1 cellular context compared by ENCODE assay signal in the genomic region with DNA sequence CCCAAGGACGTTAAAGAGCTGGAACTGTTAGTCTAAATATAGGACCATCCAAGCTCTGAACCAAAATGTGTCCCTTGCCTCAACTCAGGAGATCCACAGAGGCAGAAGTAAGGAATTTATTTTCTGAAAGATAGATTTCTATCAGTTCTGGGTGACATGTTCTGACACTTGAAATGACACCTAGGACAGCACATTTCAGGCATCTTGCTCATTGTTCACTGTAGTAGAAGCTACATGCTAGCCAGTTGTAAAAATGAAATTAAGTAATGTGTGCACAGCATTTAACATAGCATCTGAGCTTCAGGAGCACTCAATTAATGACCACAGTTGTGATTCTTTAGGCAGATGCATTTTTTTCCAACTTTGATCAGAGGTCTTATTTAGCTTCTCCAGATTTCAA.
TF ChIP-seq lines count a peak whose summit lies in the region.

No MANE protein-coding gene starts in this region.

TF ChIP-seq in SK-N-SH, 30 proteins besides CTCF, POLR2A, EP300 and RAD21:
- TF ChIP-seq GATA2 (CRISPR knock-in tag; IDR thresholded peaks at IDR 0.05) (no peak), TEAD4 (IDR thresholded peaks at IDR 0.05; ENCODE audit: borderline replicate concordance, insufficient read depth) (no peak), TAF1 (IDR thresholded peaks at IDR 0.05; ENCODE audit: borderline replicate concordance, low read depth, low read length) (no peak), EZH2phosphoT487 (IDR thresholded peaks at IDR 0.05; ENCODE audit: borderline replicate concordance, low read depth) (no peak), POLR2AphosphoS5 (IDR thresholded peaks at IDR 0.05; ENCODE audit: low read depth, low read length) (no peak), NFIC (IDR thresholded peaks at IDR 0.05; ENCODE audit: borderline replicate concordance) (no peak), CHD2 (IDR thresholded peaks at IDR 0.05; ENCODE audit: low read length, partially characterized antibody) (no peak), GABPA (IDR thresholded peaks at IDR 0.05; ENCODE audit: low read depth) (no peak), RFX5 (IDR thresholded peaks at IDR 0.05; ENCODE audit: low read length) (no peak), YY1 (IDR thresholded peaks at IDR 0.05; ENCODE audit: low read depth) (no peak)
- TF ChIP-seq, protein P1, sequence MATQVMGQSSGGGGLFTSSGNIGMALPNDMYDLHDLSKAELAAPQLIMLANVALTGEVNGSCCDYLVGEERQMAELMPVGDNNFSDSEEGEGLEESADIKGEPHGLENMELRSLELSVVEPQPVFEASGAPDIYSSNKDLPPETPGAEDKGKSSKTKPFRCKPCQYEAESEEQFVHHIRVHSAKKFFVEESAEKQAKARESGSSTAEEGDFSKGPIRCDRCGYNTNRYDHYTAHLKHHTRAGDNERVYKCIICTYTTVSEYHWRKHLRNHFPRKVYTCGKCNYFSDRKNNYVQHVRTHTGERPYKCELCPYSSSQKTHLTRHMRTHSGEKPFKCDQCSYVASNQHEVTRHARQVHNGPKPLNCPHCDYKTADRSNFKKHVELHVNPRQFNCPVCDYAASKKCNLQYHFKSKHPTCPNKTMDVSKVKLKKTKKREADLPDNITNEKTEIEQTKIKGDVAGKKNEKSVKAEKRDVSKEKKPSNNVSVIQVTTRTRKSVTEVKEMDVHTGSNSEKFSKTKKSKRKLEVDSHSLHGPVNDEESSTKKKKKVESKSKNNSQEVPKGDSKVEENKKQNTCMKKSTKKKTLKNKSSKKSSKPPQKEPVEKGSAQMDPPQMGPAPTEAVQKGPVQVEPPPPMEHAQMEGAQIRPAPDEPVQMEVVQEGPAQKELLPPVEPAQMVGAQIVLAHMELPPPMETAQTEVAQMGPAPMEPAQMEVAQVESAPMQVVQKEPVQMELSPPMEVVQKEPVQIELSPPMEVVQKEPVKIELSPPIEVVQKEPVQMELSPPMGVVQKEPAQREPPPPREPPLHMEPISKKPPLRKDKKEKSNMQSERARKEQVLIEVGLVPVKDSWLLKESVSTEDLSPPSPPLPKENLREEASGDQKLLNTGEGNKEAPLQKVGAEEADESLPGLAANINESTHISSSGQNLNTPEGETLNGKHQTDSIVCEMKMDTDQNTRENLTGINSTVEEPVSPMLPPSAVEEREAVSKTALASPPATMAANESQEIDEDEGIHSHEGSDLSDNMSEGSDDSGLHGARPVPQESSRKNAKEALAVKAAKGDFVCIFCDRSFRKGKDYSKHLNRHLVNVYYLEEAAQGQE (IDR thresholded peaks at IDR 0.05; ENCODE audit: low read depth, low read length) = no peak
- TF ChIP-seq, protein P2, sequence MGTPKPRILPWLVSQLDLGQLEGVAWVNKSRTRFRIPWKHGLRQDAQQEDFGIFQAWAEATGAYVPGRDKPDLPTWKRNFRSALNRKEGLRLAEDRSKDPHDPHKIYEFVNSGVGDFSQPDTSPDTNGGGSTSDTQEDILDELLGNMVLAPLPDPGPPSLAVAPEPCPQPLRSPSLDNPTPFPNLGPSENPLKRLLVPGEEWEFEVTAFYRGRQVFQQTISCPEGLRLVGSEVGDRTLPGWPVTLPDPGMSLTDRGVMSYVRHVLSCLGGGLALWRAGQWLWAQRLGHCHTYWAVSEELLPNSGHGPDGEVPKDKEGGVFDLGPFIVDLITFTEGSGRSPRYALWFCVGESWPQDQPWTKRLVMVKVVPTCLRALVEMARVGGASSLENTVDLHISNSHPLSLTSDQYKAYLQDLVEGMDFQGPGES (IDR thresholded peaks at IDR 0.05; ENCODE audit: low read depth, low read length) = no peak
- TF ChIP-seq, protein P3, sequence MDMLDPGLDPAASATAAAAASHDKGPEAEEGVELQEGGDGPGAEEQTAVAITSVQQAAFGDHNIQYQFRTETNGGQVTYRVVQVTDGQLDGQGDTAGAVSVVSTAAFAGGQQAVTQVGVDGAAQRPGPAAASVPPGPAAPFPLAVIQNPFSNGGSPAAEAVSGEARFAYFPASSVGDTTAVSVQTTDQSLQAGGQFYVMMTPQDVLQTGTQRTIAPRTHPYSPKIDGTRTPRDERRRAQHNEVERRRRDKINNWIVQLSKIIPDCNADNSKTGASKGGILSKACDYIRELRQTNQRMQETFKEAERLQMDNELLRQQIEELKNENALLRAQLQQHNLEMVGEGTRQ (IDR thresholded peaks at IDR 0.05; ENCODE audit: borderline replicate concordance, low read depth, low read length) = no peak
- TF ChIP-seq, protein P4, sequence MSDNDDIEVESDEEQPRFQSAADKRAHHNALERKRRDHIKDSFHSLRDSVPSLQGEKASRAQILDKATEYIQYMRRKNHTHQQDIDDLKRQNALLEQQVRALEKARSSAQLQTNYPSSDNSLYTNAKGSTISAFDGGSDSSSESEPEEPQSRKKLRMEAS (IDR thresholded peaks at IDR 0.05; ENCODE audit: low read depth) = no peak
